Comparison of ENCODE assay signal across 17 cellular contexts in the genomic region with DNA sequence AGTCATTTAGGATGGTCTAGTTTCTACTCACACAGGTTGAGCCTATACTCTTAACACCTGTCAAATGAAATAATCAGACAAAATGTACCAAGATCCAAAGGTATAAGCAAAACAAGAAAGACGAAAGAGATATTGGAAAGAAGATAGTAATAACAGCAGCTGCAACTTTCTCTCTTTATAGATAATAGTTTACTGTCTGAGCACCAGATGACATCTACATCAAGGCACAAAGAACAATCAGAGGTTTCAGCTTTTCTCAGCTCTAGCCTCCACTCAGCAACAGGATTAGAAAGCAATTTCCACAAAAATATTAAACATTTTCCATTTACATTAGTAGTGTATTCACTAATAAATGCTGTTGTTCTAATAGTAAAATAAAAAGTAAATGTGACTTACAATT.
A peak's percentile ranks its signal among the peaks of the same experiment; 100 is the strongest.
DNase-seq lines count a peak whose midpoint lies in the region; FAIRE-seq and TF ChIP-seq lines count a peak whose summit lies in the region.
"Had no signal": no experiment of that assay in that cellular context is flagged by ENCODE, and none has a peak within 500 bp of the region (broad histone marks: within the 10 kb centered on the region; RNA-seq: fewer than 3 reads in every experiment).

No MANE protein-coding gene starts in this region.

- H3K27ac ChIP-seq in caudate nucleus (ENCODE audit: low read depth, low read length) (peak overlapping the region; percentile 89), stomach (no peak overlapping the region)
- H3K27ac ChIP-seq: 22Rv1; BLaER1 treated with 17β-estradiol and CSF1 and Interleukin-3, amounts not matched to agents 10 nM and 100 nM; GM23248; HL-60 had no signal

- DNase-seq in caudate nucleus (lab: John Stamatoyannopoulos, UW) = peak in 1 of 61 donors; percentile 5
- DNase-seq in inferior parietal cortex (ENCODE audit: extremely low spot score) = peak; percentile 42
- peak; percentile 87 for DNase-seq in pons (ENCODE audit: low spot score)
- no peak for DNase-seq in stomach
- no peak for DNase-seq in NCI-H82 treated with DMSO at 0.1 percent for 48 hours (lab: John Stamatoyannopoulos, UW; ENCODE audit: unreplicated experiment)
- no peak for DNase-seq in OCI-M1 (lab: John Stamatoyannopoulos, UW)
- DNase-seq in T-helper 9 cell = no peak
- DNase-seq: AML-193; CD4-positive, CD25-positive, alpha-beta regulatory T cell; DMS53; GF-D8; GM23248 had no signal

- no peaks in the 10 kb centered on the region for H3K27me3 ChIP-seq in stomach
- H3K27me3 ChIP-seq: BLaER1 treated with 17β-estradiol and CSF1 and Interleukin-3, amounts not matched to agents 10 nM and 100 nM had no signal

- no peaks in the 10 kb centered on the region for H3K9me3 ChIP-seq in stomach

- H3K4me1 ChIP-seq in stomach = no peaks in the 10 kb centered on the region

- 84 to 97% (median 90%) methylated on average over 1 of the region's 1 CpG for WGBS in stomach, 5 donors

- no peak overlapping the region for H3K4me3 ChIP-seq in stomach
- H3K4me3 ChIP-seq: BLaER1 treated with 17β-estradiol and CSF1 and Interleukin-3, amounts not matched to agents 10 nM and 100 nM; GM23248 had no signal

- peaks cover 0 to 52% (median 26%) of the 10 kb centered on the region in 4 donors for H3K36me3 ChIP-seq in stomach

- intact Hi-C loops in stomach (cut with DNase I; ENCODE audit: low total_unique reads) = no loop called here

- peak; percentile 19 for FAIRE-seq in A204.1 (lab: Jason Lieb, UNC)
- FAIRE-seq: H54 had no signal

- TF ChIP-seq CTCF in stomach (IDR thresholded peaks at IDR 0.05) = no peak

- no peak for TF ChIP-seq EP300 in stomach (IDR thresholded peaks at IDR 0.05)

- no peak for TF ChIP-seq POLR2A in stomach (IDR thresholded peaks at IDR 0.05)

Comparison
In these comparisons a context has a peak if more than half of its experiments do, and no peak if none do; other contexts are left out.
1. DNase-seq: peak in inferior parietal cortex (single experiment) and pons (single experiment); none in stomach (single experiment), NCI-H82 treated with DMSO at 0.1 percent for 48 hours (single experiment), OCI-M1 (single experiment) and T-helper 9 cell (single experiment).